In the genomic region with DNA sequence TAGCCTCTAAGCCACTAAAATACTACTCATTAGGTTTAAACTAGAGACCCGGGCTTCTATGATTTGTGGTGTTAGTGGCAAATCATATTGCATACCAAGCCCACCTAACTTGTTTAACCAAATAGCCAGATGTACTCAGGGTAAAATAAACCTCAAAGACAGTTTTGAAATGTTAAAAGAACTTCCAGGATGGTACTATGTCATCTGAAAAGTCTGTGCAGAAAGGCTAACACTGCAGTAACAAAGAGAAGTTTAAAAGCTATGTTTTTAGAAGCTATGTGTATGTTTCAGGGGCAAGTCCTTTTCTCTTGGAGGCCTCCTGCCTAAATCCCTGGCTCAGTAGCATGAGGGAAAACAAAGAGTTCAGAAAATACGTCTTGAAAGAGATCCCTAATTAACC, we compare ENCODE assay signal across 1 cellular context.
TF ChIP-seq lines count a peak whose summit lies in the region.

No MANE protein-coding gene starts in this region.

TF ChIP-seq in WTC11, 78 proteins besides CTCF, POLR2A, EP300 and RAD21 (continued from another document):
- TF ChIP-seq, protein P1, sequence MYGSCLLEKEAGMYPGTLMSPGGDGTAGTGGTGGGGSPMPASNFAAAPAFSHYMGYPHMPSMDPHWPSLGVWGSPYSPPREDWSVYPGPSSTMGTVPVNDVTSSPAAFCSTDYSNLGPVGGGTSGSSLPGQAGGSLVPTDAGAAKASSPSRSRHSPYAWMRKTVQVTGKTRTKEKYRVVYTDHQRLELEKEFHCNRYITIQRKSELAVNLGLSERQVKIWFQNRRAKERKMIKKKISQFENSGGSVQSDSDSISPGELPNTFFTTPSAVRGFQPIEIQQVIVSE (CRISPR knock-in tag; IDR thresholded peaks at IDR 0.05; ENCODE audit: borderline replicate concordance): no peak
- TF ChIP-seq CBFB (CRISPR knock-in tag; IDR thresholded peaks at IDR 0.05; ENCODE audit: low read depth): no peak
- TF ChIP-seq NR1H2 (CRISPR knock-in tag; IDR thresholded peaks at IDR 0.05): no peak
- TF ChIP-seq, protein P2, sequence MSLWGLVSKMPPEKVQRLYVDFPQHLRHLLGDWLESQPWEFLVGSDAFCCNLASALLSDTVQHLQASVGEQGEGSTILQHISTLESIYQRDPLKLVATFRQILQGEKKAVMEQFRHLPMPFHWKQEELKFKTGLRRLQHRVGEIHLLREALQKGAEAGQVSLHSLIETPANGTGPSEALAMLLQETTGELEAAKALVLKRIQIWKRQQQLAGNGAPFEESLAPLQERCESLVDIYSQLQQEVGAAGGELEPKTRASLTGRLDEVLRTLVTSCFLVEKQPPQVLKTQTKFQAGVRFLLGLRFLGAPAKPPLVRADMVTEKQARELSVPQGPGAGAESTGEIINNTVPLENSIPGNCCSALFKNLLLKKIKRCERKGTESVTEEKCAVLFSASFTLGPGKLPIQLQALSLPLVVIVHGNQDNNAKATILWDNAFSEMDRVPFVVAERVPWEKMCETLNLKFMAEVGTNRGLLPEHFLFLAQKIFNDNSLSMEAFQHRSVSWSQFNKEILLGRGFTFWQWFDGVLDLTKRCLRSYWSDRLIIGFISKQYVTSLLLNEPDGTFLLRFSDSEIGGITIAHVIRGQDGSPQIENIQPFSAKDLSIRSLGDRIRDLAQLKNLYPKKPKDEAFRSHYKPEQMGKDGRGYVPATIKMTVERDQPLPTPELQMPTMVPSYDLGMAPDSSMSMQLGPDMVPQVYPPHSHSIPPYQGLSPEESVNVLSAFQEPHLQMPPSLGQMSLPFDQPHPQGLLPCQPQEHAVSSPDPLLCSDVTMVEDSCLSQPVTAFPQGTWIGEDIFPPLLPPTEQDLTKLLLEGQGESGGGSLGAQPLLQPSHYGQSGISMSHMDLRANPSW (CRISPR knock-in tag; conservative IDR thresholded peaks at IDR 0.05; ENCODE audit: low read depth): no peak
- no peak for TF ChIP-seq JUN (CRISPR knock-in tag; IDR thresholded peaks at IDR 0.05)
- TF ChIP-seq, protein P3, sequence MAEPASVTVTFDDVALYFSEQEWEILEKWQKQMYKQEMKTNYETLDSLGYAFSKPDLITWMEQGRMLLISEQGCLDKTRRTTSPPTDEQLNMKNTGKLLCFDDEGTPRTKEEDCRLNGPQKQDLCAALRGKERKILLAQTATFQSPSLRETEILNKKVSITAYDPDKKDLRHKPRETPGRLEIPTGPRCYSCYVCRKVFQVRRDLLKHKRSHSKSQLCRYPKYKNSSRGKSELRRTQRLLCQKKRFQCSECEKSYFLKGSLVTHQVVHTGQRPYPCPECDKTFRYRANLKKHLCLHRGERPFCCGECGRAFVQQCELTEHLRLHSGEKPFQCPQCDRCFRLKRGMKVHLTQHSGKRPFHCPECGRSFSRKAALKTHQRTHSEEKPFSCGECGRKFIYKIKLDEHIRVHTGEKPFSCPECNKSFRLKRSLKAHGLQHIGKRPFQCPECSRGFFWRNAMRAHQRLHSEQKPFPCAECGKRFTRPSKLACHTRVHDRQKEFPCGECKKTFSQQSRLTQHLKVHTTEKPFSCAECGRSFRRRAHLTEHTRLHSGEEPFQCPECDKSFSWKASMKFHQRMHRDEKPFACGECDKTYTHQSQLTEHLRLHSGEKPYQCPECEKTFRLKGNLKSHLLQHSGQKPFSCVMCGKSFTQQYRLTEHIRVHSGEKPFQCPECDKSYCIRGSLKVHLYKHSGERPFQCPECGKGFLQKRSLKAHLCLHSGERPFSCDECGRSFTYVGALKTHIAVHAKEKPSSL (CRISPR knock-in tag; conservative IDR thresholded peaks at IDR 0.05): no peak
- no peak for TF ChIP-seq AR (CRISPR knock-in tag; IDR thresholded peaks at IDR 0.05)
- TF ChIP-seq EMX1 (CRISPR knock-in tag; IDR thresholded peaks at IDR 0.05): no peak
